ENCODE assay signal across 29 cellular contexts in the genomic region with DNA sequence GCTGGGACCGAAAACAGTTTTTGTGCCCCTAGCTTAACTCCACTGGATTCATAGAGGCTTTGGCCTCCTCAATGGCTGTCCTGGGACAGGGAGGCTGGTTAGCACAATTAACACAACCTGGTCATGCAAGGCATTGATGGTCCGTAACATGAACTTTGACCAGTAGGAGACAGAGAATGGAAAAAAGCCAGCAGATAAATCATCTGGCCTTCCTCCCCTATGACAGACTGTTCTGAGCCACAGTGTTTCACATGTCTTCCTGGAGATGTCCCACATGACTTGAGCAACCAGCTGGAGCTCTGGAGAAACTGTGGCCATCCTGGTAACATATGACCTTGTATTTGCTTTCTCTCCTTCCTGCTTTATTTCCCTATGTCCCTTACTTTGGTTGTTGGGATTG.
"Had no signal": no experiment of that assay in that cellular context is flagged by ENCODE, and none has a peak within 500 bp of the region (broad histone marks: within the 10 kb centered on the region; RNA-seq: fewer than 3 reads in every experiment).

No MANE protein-coding gene starts in this region.

- DNase-seq: activated B cell treated with CpG ODN at 0.5 μM for 24 hours; activated CD4-positive, alpha-beta memory T cell treated with anti-CD3 and anti-CD28 coated beads for 36 hours; activated CD4-positive, alpha-beta T cell treated with anti-CD3 and anti-CD28 coated beads for 36 hours; activated CD4-positive, alpha-beta T cell treated with anti-CD3 and anti-CD28 coated beads, Interleukin-2, amount 10 ng/mL, durations not matched to agents 24 days and 14 days; activated CD4-positive, CD25-positive, alpha-beta regulatory T cell treated with anti-CD3 and anti-CD28 coated beads, Interleukin-2, amount 50 U/mL, for 72 hours; activated CD8-positive, alpha-beta memory T cell treated with anti-CD3 and anti-CD28 coated beads, Interleukin-2, amount 10 ng/mL, durations not matched to agents 7 days and 5 days; activated CD8-positive, alpha-beta memory T cell treated with anti-CD3 and anti-CD28 coated beads, Interleukin-2, amount 50 U/mL, for 4 hours; activated CD8-positive, alpha-beta T cell treated with anti-CD3 and anti-CD28 coated beads, Interleukin-2, amount 10 ng/mL, durations not matched to agents 7 days and 5 days; activated effector memory CD4-positive, alpha-beta T cell treated with anti-CD3 and anti-CD28 coated beads, Interleukin-2, amount 50 U/mL, for 16 hours; activated naive CD4-positive, alpha-beta T cell; activated naive CD4-positive, alpha-beta T cell treated with anti-CD3 and anti-CD28 coated beads, Interleukin-2, amount 10 ng/mL, durations not matched to agents 7 days and 5 days; activated naive CD8-positive, alpha-beta T cell treated with anti-CD3 and anti-CD28 coated beads, Interleukin-2, amount 10 ng/mL, durations not matched to agents 7 days and 5 days; activated T-cell treated with anti-CD3 and anti-CD28 coated beads, Interleukin-2, amount 50 U/mL, for 1 hour; activated T-cell treated with anti-CD3 and anti-CD28 coated beads, Interleukin-2, amount 50 U/mL, for 48 hours; central memory CD4-positive, alpha-beta T cell; cerebellar nuclear complex; colonic mucosa; effector CD8-positive, alpha-beta T cell; foreskin melanocyte; SW 1271; T-cell; T-helper 9 cell; WERI-Rb-1 had no signal

- H3K36me3 ChIP-seq: ascending aorta, breast epithelium, cardiac muscle cell, colonic mucosa, gastroesophageal sphincter, WERI-Rb-1 had no signal

- H3K9me3 ChIP-seq: ascending aorta, breast epithelium, colonic mucosa, gastroesophageal sphincter had no signal

- H3K27ac ChIP-seq: ascending aorta, breast epithelium, cardiac muscle cell, colonic mucosa, gastroesophageal sphincter, WERI-Rb-1 had no signal

- ATAC-seq: activated CD4-positive, alpha-beta T cell treated with anti-CD3 and anti-CD28 coated beads for 36 hours; activated CD8-positive, alpha-beta memory T cell treated with anti-CD3 and anti-CD28 coated beads, Interleukin-2, amount 10 ng/mL, durations not matched to agents 7 days and 5 days; activated CD8-positive, alpha-beta T cell treated with anti-CD3 and anti-CD28 coated beads, Interleukin-2, amount 10 ng/mL, durations not matched to agents 7 days and 5 days; activated naive CD4-positive, alpha-beta T cell treated with anti-CD3 and anti-CD28 coated beads, Interleukin-2, amount 50 U/mL, for 72 hours; esophagus mucosa; gastroesophageal sphincter; T-cell had no signal

- H3K4me1 ChIP-seq: ascending aorta, breast epithelium, colonic mucosa, gastroesophageal sphincter had no signal

- H3K4me3 ChIP-seq: ascending aorta, breast epithelium, cardiac muscle cell, colonic mucosa, gastroesophageal sphincter had no signal

- H3K27me3 ChIP-seq: ascending aorta, breast epithelium, cardiac muscle cell, colonic mucosa had no signal
